ENCODE assay signal across 8 cellular contexts in genomic region chr10:128035557-128035973, GRCh38.
DNase-seq lines count a peak whose midpoint lies in the region; ATAC-seq and TF ChIP-seq lines count a peak whose summit lies in the region.

No MANE protein-coding gene starts in this region.

- peak; percentile 63 for TF ChIP-seq CTCF in SU-DHL-6 (IDR thresholded peaks at IDR 0.05; ENCODE audit: insufficient read depth, low read length, poor library complexity, severe bottlenecking)

- no peaks in the 10 kb centered on the region for H3K27me3 ChIP-seq in SU-DHL-6 (ENCODE audit: low read length)

- H3K79me2 ChIP-seq in SU-DHL-6 (ENCODE audit: insufficient read depth, low read length) = no peaks in the 10 kb centered on the region

- no peaks in the 10 kb centered on the region for H3K9me2 ChIP-seq in SU-DHL-6 (replicated peaks; ENCODE audit: insufficient read depth, low read length)

- H3K36me3 ChIP-seq in SU-DHL-6 (ENCODE audit: low read length) = no peaks in the 10 kb centered on the region

- H2AFZ ChIP-seq in SU-DHL-6 (ENCODE audit: low read depth, low read length, severe bottlenecking) = no peak overlapping the region

- H3K9ac ChIP-seq in SU-DHL-6 (ENCODE audit: low read length) = no peak overlapping the region

- no peak overlapping the region for H3K4me3 ChIP-seq in SU-DHL-6 (ENCODE audit: insufficient read depth, low read length, poor library complexity, severe bottlenecking)

- no peaks in the 10 kb centered on the region for H4K20me1 ChIP-seq in SU-DHL-6 (ENCODE audit: low read depth, low read length)

- DNase-seq in ELR (ENCODE audit: low read depth) (peak; percentile 8), amniotic epithelial cell (ENCODE audit: low read depth) (peak; percentile 14), islet precursor cell (peak; percentile 82), NCI-H2196 (lab: John Stamatoyannopoulos, UW; ENCODE audit: unreplicated experiment) (no peak), NCI-H1417 (lab: John Stamatoyannopoulos, UW) (no peak)
- DNase-seq in stimulated activated CD4-positive, alpha-beta T cell treated with anti-CD3 and anti-CD28 coated beads, Interleukin-4, amount 100 ng/mL, for 4 hours = peak; percentile 44 to 62

- no peaks in the 10 kb centered on the region for H3K9me3 ChIP-seq in SU-DHL-6 (ENCODE audit: insufficient read depth, low read length)

- peak; percentile 65 for ATAC-seq in HG02870 (IDR thresholded peaks at IDR 0.05; ENCODE audit: unreplicated experiment)

- H3F3A ChIP-seq in SU-DHL-6 (ENCODE audit: insufficient read depth) = no peaks in the 10 kb centered on the region

- no peak overlapping the region for H3K27ac ChIP-seq in SU-DHL-6 (ENCODE audit: low read depth, low read length)

- no peak overlapping the region for H3K4me2 ChIP-seq in SU-DHL-6 (ENCODE audit: low read depth, low read length, poor library complexity, severe bottlenecking)

Comparison
In these comparisons a context has a peak if more than half of its experiments do, and no peak if none do; other contexts are left out.
1. DNase-seq: peak in ELR (single experiment), amniotic epithelial cell (single experiment), islet precursor cell (single experiment) and stimulated activated CD4-positive, alpha-beta T cell treated with anti-CD3 and anti-CD28 coated beads, Interleukin-4, amount 100 ng/mL, for 4 hours (2 of 2); none in NCI-H2196 (single experiment) and NCI-H1417 (0 of 3).